Comparison of ENCODE assay signal across 9 cellular contexts in genomic region chr1:150548324-150548631, GRCh38. TPM values are rescaled to one million over a fixed set of nuclear protein-coding genes. Genes with fewer than 3 reads are reported as not detected.
A peak's percentile ranks its signal among the peaks of the same experiment; 100 is the strongest.
DNase-seq lines count a peak whose midpoint lies in the region; ATAC-seq, FAIRE-seq and TF ChIP-seq lines count a peak whose summit lies in the region.
"Had no signal": no experiment of that assay in that cellular context is flagged by ENCODE, and none has a peak within 500 bp of the region (broad histone marks: within the 10 kb centered on the region; RNA-seq: fewer than 3 reads in every experiment).

No MANE protein-coding gene starts in this region.

- H2AK5ac ChIP-seq in mesenchymal stem cell (ENCODE audit: low read length, severe bottlenecking): no peak overlapping the region

- no peak overlapping the region for H2BK12ac ChIP-seq in mesenchymal stem cell (ENCODE audit: low read length in 2 of 2)

- TF ChIP-seq CTCF in heart right ventricle (IDR thresholded peaks at IDR 0.05) (no peak), brain microvascular endothelial cell (IDR thresholded peaks at IDR 0.05; ENCODE audit: low read depth, low read length, missing control alignments) (no peak), upper lobe of right lung (IDR thresholded peaks at IDR 0.05) (no peak)

- H4K91ac ChIP-seq in mesenchymal stem cell (ENCODE audit: low read length): no peak overlapping the region

- no peak for DNase-seq in heart right ventricle
- DNase-seq in left ventricle myocardium superior: no peak
- DNase-seq in brain microvascular endothelial cell: no peak
- DNase-seq in mesenchymal stem cell: no peak
- no peak for DNase-seq in upper lobe of right lung
- no peak for DNase-seq in ACHN
- DNase-seq in GM19239 (ENCODE audit: insufficient read length, low spot score): no peak

- H3K23ac ChIP-seq in mesenchymal stem cell (ENCODE audit: low read length in 2 of 2): no peak overlapping the region

- H2BK5ac ChIP-seq in mesenchymal stem cell (ENCODE audit: low read depth, low read length, poor library complexity, severe bottlenecking): no peak overlapping the region

- H3K79me1 ChIP-seq in mesenchymal stem cell (replicated peaks; ENCODE audit: low read length, poor library complexity, severe bottlenecking): no peaks in the 10 kb centered on the region

- H3K9me3 ChIP-seq in heart right ventricle: no peaks in the 10 kb centered on the region
- H3K9me3 ChIP-seq in mesenchymal stem cell (ENCODE audit: control insufficient read depth, low read length): no peaks in the 10 kb centered on the region
- H3K9me3 ChIP-seq in upper lobe of right lung: no peaks in the 10 kb centered on the region

- peak overlapping the region; percentile 84 for H4K8ac ChIP-seq in mesenchymal stem cell (ENCODE audit: low read length)

- H2BK120ac ChIP-seq in mesenchymal stem cell (ENCODE audit: low read depth, low read length): peak overlapping the region; percentile 73

- H3K4ac ChIP-seq in mesenchymal stem cell (ENCODE audit: low read depth in 1 of 2, low read length in 2 of 2): no peak overlapping the region

- in situ Hi-C loops in brain microvascular endothelial cell (cut with HindIII; ENCODE audit: low pct_ligation_motif_present, low sequenced_read_pairs) (no loop called here), ACHN (cut with HindIII; ENCODE audit: low pct_ligation_motif_present, low pct_unique_long_range_greater_than_20kb, low sequenced_read_pairs) (no loop called here)

- H3K27me3 ChIP-seq in heart right ventricle (no peaks in the 10 kb centered on the region), brain microvascular endothelial cell (replicated peaks) (no peaks in the 10 kb centered on the region), mesenchymal stem cell (ENCODE audit: control insufficient read depth in 1 of 2, insufficient read depth in 1 of 2, low read length in 2 of 2) (no peaks in the 10 kb centered on the region), upper lobe of right lung (no peaks in the 10 kb centered on the region)

- H3K4me1 ChIP-seq in heart right ventricle (peaks cover 14 to 56% (median 38%) of the 10 kb centered on the region in 9 donors), mesenchymal stem cell (ENCODE audit: control insufficient read depth, insufficient read depth, low read depth, low read length) (peaks cover 24% of the 10 kb centered on the region), upper lobe of right lung (peaks cover 43% of the 10 kb centered on the region)

- 49 to 52% methylated on average over 4 of the region's 4 CpGs for whole genome bisulfite sequencing in heart right ventricle, 2 donors
- WGBS in mesenchymal stem cell: no CpG with 5 or more reads among the region's 4 CpGs

- ATAC-seq in heart right ventricle: no peak
- ATAC-seq in left ventricle myocardium superior: no peak
- ATAC-seq in upper lobe of right lung: no peak
- no peak for ATAC-seq in GM21381 (IDR thresholded peaks at IDR 0.05; ENCODE audit: unreplicated experiment)

- no peak overlapping the region for H2BK15ac ChIP-seq in mesenchymal stem cell (ENCODE audit: low read depth, poor library complexity, severe bottlenecking)

- peak overlapping the region; percentile 89 for H3K9ac ChIP-seq in mesenchymal stem cell (ENCODE audit: low read length)

- FAIRE-seq in GM19239 (lab: Jason Lieb, UNC): no peak
- FAIRE-seq: islet of Langerhans had no signal

- intact Hi-C loops in heart right ventricle (cut with DNase I) (loop anchor here in 1 of 10 donors (10.0 kb wide), 1 partner anchor 263 kb away; the partner anchor contains the start of gene CIART), left ventricle myocardium superior (cut with micrococcal nuclease) (no loop called here), upper lobe of right lung (cut with DNase I) (no loop called here)

- peak overlapping the region in 1 of 2 experiments; percentile 81 for H3K18ac ChIP-seq in mesenchymal stem cell (ENCODE audit: low read depth in 1 of 2, low read length in 2 of 2)

- H3K4me3 ChIP-seq in heart right ventricle (peak overlapping the region; percentile 47 to 69 (median 66)), brain microvascular endothelial cell (ENCODE audit: low read depth, low read length) (peak overlapping the region; percentile 54), mesenchymal stem cell (ENCODE audit: insufficient read depth in 1 of 2, low read depth in 1 of 2, low read length in 2 of 2) (peak overlapping the region in 1 of 2 experiments; percentile 79), upper lobe of right lung (peak overlapping the region; percentile 63)

- no peak overlapping the region for H2AFZ ChIP-seq in mesenchymal stem cell (ENCODE audit: low read depth, low read length)

- H3K14ac ChIP-seq in mesenchymal stem cell (ENCODE audit: low read length in 2 of 2): no peak overlapping the region

- peak overlapping the region; percentile 95 for H3K4me2 ChIP-seq in mesenchymal stem cell (ENCODE audit: low read length, poor library complexity, severe bottlenecking)

- H3K27ac ChIP-seq in heart right ventricle (peak overlapping the region in 8 of 10 donors; percentile 80 to 94 (median 87)), brain microvascular endothelial cell (no peak overlapping the region), mesenchymal stem cell (ENCODE audit: low read length, poor library complexity, severe bottlenecking) (no peak overlapping the region), upper lobe of right lung (peak overlapping the region; percentile 81)

- no peaks in the 10 kb centered on the region for H3K36me3 ChIP-seq in heart right ventricle
- H3K36me3 ChIP-seq in brain microvascular endothelial cell (replicated peaks): no peaks in the 10 kb centered on the region
- no peaks in the 10 kb centered on the region for H3K36me3 ChIP-seq in mesenchymal stem cell (ENCODE audit: control insufficient read depth in 1 of 2, insufficient read depth in 2 of 2, low read depth in 1 of 2, low read length in 2 of 2)
- no peaks in the 10 kb centered on the region for H3K36me3 ChIP-seq in upper lobe of right lung

RNA-seq across cellular contexts. Expression of gene ADAMTSL4, which starts 0.9 kb away (rescaled TPM):
- total RNA-seq in heart right ventricle: 10 to 100 TPM; 22.2 to 86.5 (median 40.7) TPM
- 10 to 100 TPM; 46.6 to 71.4 TPM for polyA plus RNA-seq in heart right ventricle
- total RNA-seq in left ventricle myocardium superior: 77.7 TPM
- 15.0 TPM for polyA plus RNA-seq in mesenchymal stem cell (2013, experiment 1 of 2)
- polyA plus RNA-seq in mesenchymal stem cell (2013, experiment 2 of 2): 14.4 TPM
- 99.2 TPM for total RNA-seq in upper lobe of right lung

RNA-seq across cellular contexts. Expression of gene MCL1, which starts 31.1 kb away (rescaled TPM):
- total RNA-seq in heart right ventricle (100 to 1,000 TPM in 8 of 10 donors, 10 to 100 TPM in 2; 76.4 to 155 (median 122) TPM), left ventricle myocardium superior (93.5 TPM), upper lobe of right lung (325 TPM)
- polyA plus RNA-seq in heart right ventricle: 10 to 100 TPM; 54.3 to 77.7 TPM
- 229 TPM for polyA plus RNA-seq in mesenchymal stem cell (2013, experiment 1 of 2)
- 224 TPM for polyA plus RNA-seq in mesenchymal stem cell (2013, experiment 2 of 2)

RNA-seq across cellular contexts. Expression of gene FALEC, which starts 32.7 kb away (rescaled TPM):
- total RNA-seq in heart right ventricle (under 1 TPM in 2 of 10 donors, not detected in 8; 0.46 to 0.60 TPM), left ventricle myocardium superior (not detected), upper lobe of right lung (1.0 TPM)
- not detected for polyA plus RNA-seq in heart right ventricle
- polyA plus RNA-seq in mesenchymal stem cell (2013, experiment 1 of 2): not detected
- polyA plus RNA-seq in mesenchymal stem cell (2013, experiment 2 of 2): not detected

RNA-seq across cellular contexts. Expression of gene ECM1, which starts 40.4 kb away (rescaled TPM):
- total RNA-seq in heart right ventricle: 10 to 100 TPM in 8 of 10 donors, 1 to 10 TPM in 2; 5.8 to 26.3 (median 12.8) TPM
- 10 to 100 TPM; 24.7 to 28.2 TPM for polyA plus RNA-seq in heart right ventricle
- 14.0 TPM for total RNA-seq in left ventricle myocardium superior
- 165 TPM for polyA plus RNA-seq in mesenchymal stem cell (2013, experiment 1 of 2)
- polyA plus RNA-seq in mesenchymal stem cell (2013, experiment 2 of 2): 158 TPM
- 15.5 TPM for total RNA-seq in upper lobe of right lung

Comparison
In these comparisons a context has a peak if more than half of its experiments do, and no peak if none do; other contexts are left out.
1. H3K27ac ChIP-seq: peak in heart right ventricle (8 of 10) and upper lobe of right lung (single experiment); none in brain microvascular endothelial cell (single experiment) and mesenchymal stem cell (single experiment).